Comparison of ENCODE assay signal across 36 cellular contexts in the genomic region with DNA sequence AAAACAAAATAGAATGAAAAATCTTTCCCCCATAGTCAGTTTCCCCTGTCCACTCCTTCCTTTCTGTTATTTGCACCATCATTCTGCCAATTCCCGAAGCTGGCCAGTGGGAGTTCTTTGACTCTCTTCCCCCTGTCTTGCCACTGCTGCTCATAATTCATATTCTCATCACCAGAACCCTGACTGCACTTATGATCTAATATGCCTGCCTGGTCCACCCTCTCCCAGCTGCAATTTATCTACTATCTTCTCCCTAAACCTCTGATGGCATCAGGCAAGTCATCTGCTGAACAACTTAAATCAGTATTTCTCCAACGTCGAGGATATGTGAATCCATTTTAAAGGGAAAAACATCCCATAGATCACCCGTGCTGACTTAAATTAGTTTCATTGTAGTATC.
"Had no signal": no experiment of that assay in that cellular context is flagged by ENCODE, and none has a peak within 500 bp of the region (broad histone marks: within the 10 kb centered on the region; RNA-seq: fewer than 3 reads in every experiment).

No MANE protein-coding gene starts in this region.

- H3K4me1 Mint-ChIP-seq: activated CD4-positive, alpha-beta memory T cell treated with anti-CD3 and anti-CD28 coated beads, Interleukin-2, amount 10 ng/mL, durations not matched to agents 7 days and 5 days; activated CD8-positive, alpha-beta memory T cell treated with anti-CD3 and anti-CD28 coated beads, Interleukin-2, amount 10 ng/mL, durations not matched to agents 7 days and 5 days; activated naive CD4-positive, alpha-beta T cell treated with anti-CD3 and anti-CD28 coated beads, Interleukin-2, amount 50 U/mL, for 24 hours; activated naive CD8-positive, alpha-beta T cell treated with anti-CD3 and anti-CD28 coated beads, Interleukin-2, amount 10 ng/mL, durations not matched to agents 7 days and 5 days had no signal

- H3K27me3 ChIP-seq: adrenal gland, body of pancreas, breast epithelium, MG63 had no signal

- H3K4me2 ChIP-seq: PC-9, SK-N-SH had no signal

- DNase-seq: activated CD4-positive, alpha-beta memory T cell treated with anti-CD3 and anti-CD28 coated beads, Interleukin-2, amount 10 ng/mL, durations not matched to agents 7 days and 5 days; activated CD4-positive, alpha-beta T cell treated with anti-CD3 and anti-CD28 coated beads for 4 hours; activated CD8-positive, alpha-beta memory T cell treated with anti-CD3 and anti-CD28 coated beads for 24 hours; activated CD8-positive, alpha-beta memory T cell treated with anti-CD3 and anti-CD28 coated beads, Interleukin-2, amount 10 ng/mL, durations not matched to agents 7 days and 5 days; activated CD8-positive, alpha-beta memory T cell treated with anti-CD3 and anti-CD28 coated beads, Interleukin-2, amount 50 U/mL, for 48 hours; activated effector memory CD4-positive, alpha-beta T cell treated with anti-CD3 and anti-CD28 coated beads, Interleukin-2, amount 50 U/mL, for 16 hours; activated naive CD4-positive, alpha-beta T cell; activated naive CD8-positive, alpha-beta T cell treated with anti-CD3 and anti-CD28 coated beads, Interleukin-2, amount 10 ng/mL, durations not matched to agents 7 days and 5 days; activated T-cell treated with anti-CD3 and anti-CD28 coated beads, Interleukin-2, amount 50 U/mL, for 48 hours; adrenal gland; body of pancreas; Kasumi-1; KG1; MG63; NCI-H1048; NCI-H1105 treated with DMSO at 0.1 percent for 48 hours; NCI-H1436; NCI-H1694; NCI-H1930; NCI-H2081 treated with DMSO at 0.1 percent for 48 hours; NCI-H345; NCI-H510A; NCI-H526 treated with DMSO at 0.1 percent for 48 hours; NCI-H82; PC-9; Right ventricle myocardium superior; SK-N-SH had no signal

- H3K36me3 ChIP-seq: adrenal gland, breast epithelium, MG63 had no signal

- H3K27ac ChIP-seq: adrenal gland, body of pancreas, breast epithelium, PC-9, RWPE1 had no signal

- H3K4me1 ChIP-seq: adrenal gland, body of pancreas, breast epithelium had no signal

- FAIRE-seq: astrocyte, RCC 7860, TTC549 had no signal

- H3K9ac ChIP-seq: SK-N-SH had no signal

- H3K36me3 Mint-ChIP-seq: activated CD8-positive, alpha-beta memory T cell treated with anti-CD3 and anti-CD28 coated beads, Interleukin-2, amount 10 ng/mL, durations not matched to agents 7 days and 5 days; activated naive CD4-positive, alpha-beta T cell treated with anti-CD3 and anti-CD28 coated beads, Interleukin-2, amount 50 U/mL, for 24 hours; activated naive CD8-positive, alpha-beta T cell treated with anti-CD3 and anti-CD28 coated beads, Interleukin-2, amount 10 ng/mL, durations not matched to agents 7 days and 5 days had no signal

- H3K4me3 ChIP-seq: adrenal gland, body of pancreas, breast epithelium, MG63, PC-9 had no signal

- ATAC-seq: activated CD4-positive, CD25-positive, alpha-beta regulatory T cell treated with anti-CD3 and anti-CD28 coated beads, Interleukin-2, amount 50 U/mL, for 24 hours; activated CD8-positive, alpha-beta memory T cell treated with anti-CD3 and anti-CD28 coated beads, Interleukin-2, amount 10 ng/mL, durations not matched to agents 7 days and 5 days; body of pancreas had no signal

- H3K4me3 Mint-ChIP-seq: activated CD4-positive, alpha-beta memory T cell treated with anti-CD3 and anti-CD28 coated beads, Interleukin-2, amount 10 ng/mL, durations not matched to agents 7 days and 5 days; activated CD8-positive, alpha-beta memory T cell treated with anti-CD3 and anti-CD28 coated beads, Interleukin-2, amount 10 ng/mL, durations not matched to agents 7 days and 5 days; activated naive CD4-positive, alpha-beta T cell treated with anti-CD3 and anti-CD28 coated beads, Interleukin-2, amount 50 U/mL, for 24 hours; activated naive CD8-positive, alpha-beta T cell treated with anti-CD3 and anti-CD28 coated beads, Interleukin-2, amount 10 ng/mL, durations not matched to agents 7 days and 5 days; T-helper 1 cell treated with Interleukin-12 subunit alpha and Interleukin-12 subunit beta and Interleukin-4 antibody, amounts not matched to agents 30 μg/mL and 1 μg/mL, for 36 hours; T-helper 2 cell treated with Interferon-gamma antibody and Interleukin-4, amounts not matched to agents 5 μg/mL and 100 μg/mL, for 36 hours had no signal

- H3K27me3 Mint-ChIP-seq: activated CD4-positive, alpha-beta memory T cell treated with anti-CD3 and anti-CD28 coated beads, Interleukin-2, amount 10 ng/mL, durations not matched to agents 7 days and 5 days; activated CD8-positive, alpha-beta memory T cell treated with anti-CD3 and anti-CD28 coated beads, Interleukin-2, amount 10 ng/mL, durations not matched to agents 7 days and 5 days; activated naive CD4-positive, alpha-beta T cell treated with anti-CD3 and anti-CD28 coated beads, Interleukin-2, amount 50 U/mL, for 24 hours; activated naive CD8-positive, alpha-beta T cell treated with anti-CD3 and anti-CD28 coated beads, Interleukin-2, amount 10 ng/mL, durations not matched to agents 7 days and 5 days had no signal

- H2AFZ ChIP-seq: PC-9 had no signal

- H3K9me3 ChIP-seq: adrenal gland, body of pancreas, MG63, SK-N-SH had no signal

- H3K27ac Mint-ChIP-seq: activated CD4-positive, alpha-beta memory T cell treated with anti-CD3 and anti-CD28 coated beads, Interleukin-2, amount 10 ng/mL, durations not matched to agents 7 days and 5 days; activated CD8-positive, alpha-beta memory T cell treated with anti-CD3 and anti-CD28 coated beads, Interleukin-2, amount 10 ng/mL, durations not matched to agents 7 days and 5 days; activated naive CD4-positive, alpha-beta T cell treated with anti-CD3 and anti-CD28 coated beads, Interleukin-2, amount 50 U/mL, for 24 hours; activated naive CD8-positive, alpha-beta T cell treated with anti-CD3 and anti-CD28 coated beads, Interleukin-2, amount 10 ng/mL, durations not matched to agents 7 days and 5 days; T-helper 1 cell treated with Interleukin-12 subunit alpha and Interleukin-12 subunit beta and Interleukin-4 antibody, amounts not matched to agents 30 μg/mL and 1 μg/mL, for 36 hours; T-helper 2 cell treated with Interferon-gamma antibody and Interleukin-4, amounts not matched to agents 5 μg/mL and 100 μg/mL, for 36 hours had no signal

- H3K9me3 Mint-ChIP-seq: activated CD4-positive, alpha-beta memory T cell treated with anti-CD3 and anti-CD28 coated beads, Interleukin-2, amount 10 ng/mL, durations not matched to agents 7 days and 5 days; activated naive CD8-positive, alpha-beta T cell treated with anti-CD3 and anti-CD28 coated beads, Interleukin-2, amount 10 ng/mL, durations not matched to agents 7 days and 5 days had no signal
